Comparison of ENCODE assay signal across 1 cellular context in genomic region chr13:41960700-41961697, GRCh38.
TF ChIP-seq lines count a peak whose summit lies in the region.

VWA8 (minus strand) TSS chr13:41961109; CDS start chr13:41961015, 94 bp downstream.

TF ChIP-seq in K562, 482 proteins besides CTCF, POLR2A, EP300 and RAD21 (continued from another document and continues in another):
- TF ChIP-seq, protein P1, sequence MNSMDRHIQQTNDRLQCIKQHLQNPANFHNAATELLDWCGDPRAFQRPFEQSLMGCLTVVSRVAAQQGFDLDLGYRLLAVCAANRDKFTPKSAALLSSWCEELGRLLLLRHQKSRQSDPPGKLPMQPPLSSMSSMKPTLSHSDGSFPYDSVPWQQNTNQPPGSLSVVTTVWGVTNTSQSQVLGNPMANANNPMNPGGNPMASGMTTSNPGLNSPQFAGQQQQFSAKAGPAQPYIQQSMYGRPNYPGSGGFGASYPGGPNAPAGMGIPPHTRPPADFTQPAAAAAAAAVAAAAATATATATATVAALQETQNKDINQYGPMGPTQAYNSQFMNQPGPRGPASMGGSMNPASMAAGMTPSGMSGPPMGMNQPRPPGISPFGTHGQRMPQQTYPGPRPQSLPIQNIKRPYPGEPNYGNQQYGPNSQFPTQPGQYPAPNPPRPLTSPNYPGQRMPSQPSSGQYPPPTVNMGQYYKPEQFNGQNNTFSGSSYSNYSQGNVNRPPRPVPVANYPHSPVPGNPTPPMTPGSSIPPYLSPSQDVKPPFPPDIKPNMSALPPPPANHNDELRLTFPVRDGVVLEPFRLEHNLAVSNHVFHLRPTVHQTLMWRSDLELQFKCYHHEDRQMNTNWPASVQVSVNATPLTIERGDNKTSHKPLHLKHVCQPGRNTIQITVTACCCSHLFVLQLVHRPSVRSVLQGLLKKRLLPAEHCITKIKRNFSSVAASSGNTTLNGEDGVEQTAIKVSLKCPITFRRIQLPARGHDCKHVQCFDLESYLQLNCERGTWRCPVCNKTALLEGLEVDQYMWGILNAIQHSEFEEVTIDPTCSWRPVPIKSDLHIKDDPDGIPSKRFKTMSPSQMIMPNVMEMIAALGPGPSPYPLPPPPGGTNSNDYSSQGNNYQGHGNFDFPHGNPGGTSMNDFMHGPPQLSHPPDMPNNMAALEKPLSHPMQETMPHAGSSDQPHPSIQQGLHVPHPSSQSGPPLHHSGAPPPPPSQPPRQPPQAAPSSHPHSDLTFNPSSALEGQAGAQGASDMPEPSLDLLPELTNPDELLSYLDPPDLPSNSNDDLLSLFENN (IDR thresholded peaks at IDR 0.05; ENCODE audit: low read depth in 2 of 2, low read length in 2 of 2), result no peak
- TF ChIP-seq POLR2B (IDR thresholded peaks at IDR 0.05; ENCODE audit: low read depth, partially characterized antibody), result peak; percentile 31
- peak; percentile 58; the same call in 1 of the 2 replicates for TF ChIP-seq GTF2E2 (tag; IDR thresholded peaks at IDR 0.05)
- no peak; the same call in 1 of the 2 replicates for TF ChIP-seq ZBTB7A (IDR thresholded peaks at IDR 0.05; ENCODE audit: borderline replicate concordance, control insufficient read depth, low read depth, low read length)
- TF ChIP-seq SIN3A (IDR thresholded peaks at IDR 0.05; ENCODE audit: borderline replicate concordance in 2 of 2, control insufficient read depth in 1 of 2, low read depth in 2 of 2, low read length in 2 of 2), result peak in 1 of 2 experiments; percentile 4; a peak in 1 of 4 replicates
- 0 out of 2 replicates have a peak, but pooled peaks have one; percentile 57 for TF ChIP-seq NBN (IDR thresholded peaks at IDR 0.05; ENCODE audit: low read depth)
- TF ChIP-seq RCOR1 (IDR thresholded peaks at IDR 0.05; ENCODE audit: borderline replicate concordance in 1 of 2, low read depth in 2 of 2, low read length in 2 of 2), result peak in 1 of 2 experiments; percentile 33; a peak in 1 of 4 replicates
- TF ChIP-seq JUN (IDR thresholded peaks at IDR 0.05; ENCODE audit: borderline replicate concordance, low read depth, low read length), result no peak
- TF ChIP-seq JUN (CRISPR knock-in tag; IDR thresholded peaks at IDR 0.05; ENCODE audit: borderline replicate concordance), result no peak
- TF ChIP-seq BHLHE40 (IDR thresholded peaks at IDR 0.05; ENCODE audit: low read length), result peak; percentile 67
- TF ChIP-seq FOXP4 (CRISPR knock-in tag; IDR thresholded peaks at IDR 0.05; ENCODE audit: borderline replicate concordance), result peak; percentile 65; the same call in 1 of the 2 replicates
- no peak for TF ChIP-seq TAL1 (IDR thresholded peaks at IDR 0.05)
- TF ChIP-seq SIN3B (IDR thresholded peaks at IDR 0.05; ENCODE audit: low read depth), result peak; percentile 73
- TF ChIP-seq BRD9 (IDR thresholded peaks at IDR 0.05; ENCODE audit: low read depth, partially characterized antibody), result peak; percentile 2
- peak; percentile 62; the same call in 1 of the 2 replicates for TF ChIP-seq ZEB2 (IDR thresholded peaks at IDR 0.05)
- no peak for TF ChIP-seq MXI1 (IDR thresholded peaks at IDR 0.05; ENCODE audit: low read depth, low read length)
- TF ChIP-seq, protein P2, sequence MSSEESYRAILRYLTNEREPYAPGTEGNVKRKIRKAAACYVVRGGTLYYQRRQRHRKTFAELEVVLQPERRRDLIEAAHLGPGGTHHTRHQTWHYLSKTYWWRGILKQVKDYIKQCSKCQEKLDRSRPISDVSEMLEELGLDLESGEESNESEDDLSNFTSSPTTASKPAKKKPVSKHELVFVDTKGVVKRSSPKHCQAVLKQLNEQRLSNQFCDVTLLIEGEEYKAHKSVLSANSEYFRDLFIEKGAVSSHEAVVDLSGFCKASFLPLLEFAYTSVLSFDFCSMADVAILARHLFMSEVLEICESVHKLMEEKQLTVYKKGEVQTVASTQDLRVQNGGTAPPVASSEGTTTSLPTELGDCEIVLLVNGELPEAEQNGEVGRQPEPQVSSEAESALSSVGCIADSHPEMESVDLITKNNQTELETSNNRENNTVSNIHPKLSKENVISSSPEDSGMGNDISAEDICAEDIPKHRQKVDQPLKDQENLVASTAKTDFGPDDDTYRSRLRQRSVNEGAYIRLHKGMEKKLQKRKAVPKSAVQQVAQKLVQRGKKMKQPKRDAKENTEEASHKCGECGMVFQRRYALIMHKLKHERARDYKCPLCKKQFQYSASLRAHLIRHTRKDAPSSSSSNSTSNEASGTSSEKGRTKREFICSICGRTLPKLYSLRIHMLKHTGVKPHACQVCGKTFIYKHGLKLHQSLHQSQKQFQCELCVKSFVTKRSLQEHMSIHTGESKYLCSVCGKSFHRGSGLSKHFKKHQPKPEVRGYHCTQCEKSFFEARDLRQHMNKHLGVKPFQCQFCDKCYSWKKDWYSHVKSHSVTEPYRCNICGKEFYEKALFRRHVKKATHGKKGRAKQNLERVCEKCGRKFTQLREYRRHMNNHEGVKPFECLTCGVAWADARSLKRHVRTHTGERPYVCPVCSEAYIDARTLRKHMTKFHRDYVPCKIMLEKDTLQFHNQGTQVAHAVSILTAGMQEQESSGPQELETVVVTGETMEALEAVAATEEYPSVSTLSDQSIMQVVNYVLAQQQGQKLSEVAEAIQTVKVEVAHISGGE (CRISPR knock-in tag; IDR thresholded peaks at IDR 0.05), result peak; percentile 92 to 99 (median 98)
- TF ChIP-seq STAG1 (CRISPR knock-in tag; IDR thresholded peaks at IDR 0.05; ENCODE audit: borderline replicate concordance), result 0 out of 2 replicates have a peak, but pooled peaks have one; percentile 24
- TF ChIP-seq MNT (conservative IDR thresholded peaks at IDR 0.05), result peak in 1 of 2 experiments; percentile 65; a peak in 2 of 4 replicates
- TF ChIP-seq KDM5B (IDR thresholded peaks at IDR 0.05; ENCODE audit: insufficient replicate concordance, low read depth, low read length), result peak; percentile 31
- TF ChIP-seq CREM (IDR thresholded peaks at IDR 0.05; ENCODE audit: low read depth), result no peak
- TF ChIP-seq ARID1B (IDR thresholded peaks at IDR 0.05), result no peak
- peak; percentile 95 for TF ChIP-seq GABPA (tag; conservative IDR thresholded peaks at IDR 0.05; ENCODE audit: low read depth)
- TF ChIP-seq ATF1 (CRISPR knock-in tag; IDR thresholded peaks at IDR 0.05), result no peak
- TF ChIP-seq ATF1 (tag; IDR thresholded peaks at IDR 0.05), result 0 out of 2 replicates have a peak, but pooled peaks have one; percentile 15
- peak; percentile 54; the same call in 1 of the 2 replicates for TF ChIP-seq ZBTB1 (CRISPR knock-in tag; IDR thresholded peaks at IDR 0.05; ENCODE audit: borderline replicate concordance, low read depth)
- TF ChIP-seq, protein P3, sequence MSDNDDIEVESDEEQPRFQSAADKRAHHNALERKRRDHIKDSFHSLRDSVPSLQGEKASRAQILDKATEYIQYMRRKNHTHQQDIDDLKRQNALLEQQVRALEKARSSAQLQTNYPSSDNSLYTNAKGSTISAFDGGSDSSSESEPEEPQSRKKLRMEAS (CRISPR knock-in tag; IDR thresholded peaks at IDR 0.05), result peak; percentile 89
- TF ChIP-seq PHF20 (IDR thresholded peaks at IDR 0.05; ENCODE audit: partially characterized antibody), result peak; percentile 92
- TF ChIP-seq TRIM24 (IDR thresholded peaks at IDR 0.05), result peak in 1 of 2 experiments; percentile 77; a peak in 2 of 4 replicates
- TF ChIP-seq, protein P4, sequence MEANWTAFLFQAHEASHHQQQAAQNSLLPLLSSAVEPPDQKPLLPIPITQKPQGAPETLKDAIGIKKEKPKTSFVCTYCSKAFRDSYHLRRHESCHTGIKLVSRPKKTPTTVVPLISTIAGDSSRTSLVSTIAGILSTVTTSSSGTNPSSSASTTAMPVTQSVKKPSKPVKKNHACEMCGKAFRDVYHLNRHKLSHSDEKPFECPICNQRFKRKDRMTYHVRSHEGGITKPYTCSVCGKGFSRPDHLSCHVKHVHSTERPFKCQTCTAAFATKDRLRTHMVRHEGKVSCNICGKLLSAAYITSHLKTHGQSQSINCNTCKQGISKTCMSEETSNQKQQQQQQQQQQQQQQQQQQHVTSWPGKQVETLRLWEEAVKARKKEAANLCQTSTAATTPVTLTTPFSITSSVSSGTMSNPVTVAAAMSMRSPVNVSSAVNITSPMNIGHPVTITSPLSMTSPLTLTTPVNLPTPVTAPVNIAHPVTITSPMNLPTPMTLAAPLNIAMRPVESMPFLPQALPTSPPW (CRISPR knock-in tag; IDR thresholded peaks at IDR 0.05), result peak; percentile 76
- TF ChIP-seq CCAR2 (IDR thresholded peaks at IDR 0.05; ENCODE audit: low read depth, low read length), result no peak
- peak; percentile 97 for TF ChIP-seq GABPB1 (CRISPR knock-in tag; IDR thresholded peaks at IDR 0.05)
- TF ChIP-seq KDM1A (IDR thresholded peaks at IDR 0.05), result peak in 1 of 2 experiments; percentile 48; a peak in 1 of 4 replicates
- TF ChIP-seq CREB1 (IDR thresholded peaks at IDR 0.05), result no peak
- TF ChIP-seq CREB1 (CRISPR knock-in tag; IDR thresholded peaks at IDR 0.05), result no peak
- TF ChIP-seq NRF1 (conservative IDR thresholded peaks at IDR 0.05 in 1 of 2, IDR thresholded peaks at IDR 0.05 in 1 of 2), result peak; percentile 42 to 57; a peak in 3 of 4 replicates
- TF ChIP-seq CEBPG (CRISPR knock-in tag; IDR thresholded peaks at IDR 0.05), result peak; percentile 31; the same call in 1 of the 2 replicates
- no peak for TF ChIP-seq CEBPG (tag; conservative IDR thresholded peaks at IDR 0.05 in 1 of 2, IDR thresholded peaks at IDR 0.05 in 1 of 2)
- TF ChIP-seq PML (IDR thresholded peaks at IDR 0.05; ENCODE audit: low read length), result no peak
- TF ChIP-seq TAF1 (IDR thresholded peaks at IDR 0.05; ENCODE audit: control insufficient read depth, extremely low read depth, insufficient read depth, low read length, severe bottlenecking), result peak; percentile 56
- TF ChIP-seq, protein P5, sequence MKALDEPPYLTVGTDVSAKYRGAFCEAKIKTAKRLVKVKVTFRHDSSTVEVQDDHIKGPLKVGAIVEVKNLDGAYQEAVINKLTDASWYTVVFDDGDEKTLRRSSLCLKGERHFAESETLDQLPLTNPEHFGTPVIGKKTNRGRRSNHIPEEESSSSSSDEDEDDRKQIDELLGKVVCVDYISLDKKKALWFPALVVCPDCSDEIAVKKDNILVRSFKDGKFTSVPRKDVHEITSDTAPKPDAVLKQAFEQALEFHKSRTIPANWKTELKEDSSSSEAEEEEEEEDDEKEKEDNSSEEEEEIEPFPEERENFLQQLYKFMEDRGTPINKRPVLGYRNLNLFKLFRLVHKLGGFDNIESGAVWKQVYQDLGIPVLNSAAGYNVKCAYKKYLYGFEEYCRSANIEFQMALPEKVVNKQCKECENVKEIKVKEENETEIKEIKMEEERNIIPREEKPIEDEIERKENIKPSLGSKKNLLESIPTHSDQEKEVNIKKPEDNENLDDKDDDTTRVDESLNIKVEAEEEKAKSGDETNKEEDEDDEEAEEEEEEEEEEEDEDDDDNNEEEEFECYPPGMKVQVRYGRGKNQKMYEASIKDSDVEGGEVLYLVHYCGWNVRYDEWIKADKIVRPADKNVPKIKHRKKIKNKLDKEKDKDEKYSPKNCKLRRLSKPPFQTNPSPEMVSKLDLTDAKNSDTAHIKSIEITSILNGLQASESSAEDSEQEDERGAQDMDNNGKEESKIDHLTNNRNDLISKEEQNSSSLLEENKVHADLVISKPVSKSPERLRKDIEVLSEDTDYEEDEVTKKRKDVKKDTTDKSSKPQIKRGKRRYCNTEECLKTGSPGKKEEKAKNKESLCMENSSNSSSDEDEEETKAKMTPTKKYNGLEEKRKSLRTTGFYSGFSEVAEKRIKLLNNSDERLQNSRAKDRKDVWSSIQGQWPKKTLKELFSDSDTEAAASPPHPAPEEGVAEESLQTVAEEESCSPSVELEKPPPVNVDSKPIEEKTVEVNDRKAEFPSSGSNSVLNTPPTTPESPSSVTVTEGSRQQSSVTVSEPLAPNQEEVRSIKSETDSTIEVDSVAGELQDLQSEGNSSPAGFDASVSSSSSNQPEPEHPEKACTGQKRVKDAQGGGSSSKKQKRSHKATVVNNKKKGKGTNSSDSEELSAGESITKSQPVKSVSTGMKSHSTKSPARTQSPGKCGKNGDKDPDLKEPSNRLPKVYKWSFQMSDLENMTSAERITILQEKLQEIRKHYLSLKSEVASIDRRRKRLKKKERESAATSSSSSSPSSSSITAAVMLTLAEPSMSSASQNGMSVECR (CRISPR knock-in tag; IDR thresholded peaks at IDR 0.05), result peak; percentile 59; the same call in 1 of the 2 replicates
- no peak for TF ChIP-seq USF1 (CRISPR knock-in tag; IDR thresholded peaks at IDR 0.05)
- peak; percentile 82 for TF ChIP-seq NCOA1 (IDR thresholded peaks at IDR 0.05; ENCODE audit: low read depth)
- peak; percentile 62 for TF ChIP-seq CCNT2 (IDR thresholded peaks at IDR 0.05; ENCODE audit: borderline replicate concordance, extremely low read depth, insufficient read length, low read depth, low read length)
